In the genomic region with DNA sequence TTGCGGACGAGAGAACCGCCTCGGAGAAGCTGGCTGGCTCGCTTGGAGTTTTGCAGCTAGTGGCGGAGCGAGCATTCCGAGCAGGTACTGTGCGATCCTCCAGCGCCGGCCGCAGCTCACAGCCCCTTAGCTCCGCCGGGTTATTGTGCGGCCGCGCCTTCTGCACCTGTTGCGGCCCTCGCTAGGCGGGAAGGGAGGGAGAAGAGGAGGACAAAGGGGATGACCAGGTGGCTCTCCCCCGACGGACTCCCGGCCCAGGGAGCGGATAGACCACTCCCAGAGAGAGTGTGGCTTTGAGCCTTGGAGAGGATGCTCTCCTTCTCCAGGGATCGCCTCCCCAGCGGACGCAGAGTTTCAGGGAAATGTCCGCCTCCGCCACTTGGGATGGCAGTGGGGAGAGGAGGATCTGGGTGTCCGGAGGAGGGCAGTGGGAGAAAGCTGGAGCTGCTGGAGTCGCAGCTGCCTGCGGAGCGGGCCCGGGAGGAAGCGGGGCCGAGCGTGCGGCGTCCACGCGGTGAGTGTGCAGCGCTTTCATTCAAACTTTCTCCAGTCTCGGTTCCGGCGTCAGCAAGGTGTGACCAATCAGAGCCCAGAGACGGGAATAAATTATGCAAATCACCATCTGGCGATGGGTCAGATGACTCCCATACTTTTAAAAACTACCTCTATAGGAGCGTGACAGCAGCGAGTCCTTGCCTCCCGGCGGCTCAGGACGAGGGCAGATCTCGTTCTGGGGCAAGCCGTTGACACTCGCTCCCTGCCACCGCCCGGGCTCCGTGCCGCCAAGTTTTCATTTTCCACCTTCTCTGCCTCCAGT, we compare ENCODE assay signal across 8 cellular contexts. TPM values are rescaled to one million over a fixed set of nuclear protein-coding genes. Genes with fewer than 3 reads are reported as not detected.
A peak's percentile ranks its signal among the peaks of the same experiment; 100 is the strongest.
DNase-seq lines count a peak whose midpoint lies in the region; ATAC-seq, FAIRE-seq and TF ChIP-seq lines count a peak whose summit lies in the region.
"Had no signal": no experiment of that assay in that cellular context is flagged by ENCODE, and none has a peak within 500 bp of the region (broad histone marks: within the 10 kb centered on the region; RNA-seq: fewer than 3 reads in every experiment).

LIPG (plus strand) TSS at position 681 of the 817 bp plus-strand sequence. CDS start 252 bp downstream, outside the sequence.

- H2AFZ ChIP-seq in neuronal stem cell (ENCODE audit: low read length), result peak within 1 kb of the TSS; percentile 92

- peak within 1 kb of the TSS; percentile 95 for H2BK15ac ChIP-seq in neuronal stem cell (ENCODE audit: low read length)

- DNase-seq in GM18507 (ENCODE audit: extremely low spot score, insufficient read length, low read depth) (peak; percentile 26), NCI-H524 (lab: John Stamatoyannopoulos, UW) (peak; percentile 83 to 91), foreskin fibroblast (peak; percentile 57 to 73), neuronal stem cell (ENCODE audit: low spot score) (peak; percentile 89)
- DNase-seq in activated T-cell treated with anti-CD3 and anti-CD28 coated beads, Interleukin-2, amount 50 U/mL, for 48 hours, result peak; percentile 63 to 69

- WGBS in neuronal stem cell (ENCODE audit: extremely low coverage in 2 of 2, insufficient read length in 2 of 2, insufficient replicate concordance in 1 of 2), 2 donors, result no CpG with 5 or more reads among the region's 59 CpGs
- WGBS in urinary bladder, result under 1% methylated on average over 59 of the region's 59 CpGs

- H3K36me3 ChIP-seq in neuronal stem cell (replicated peaks in 1 of 2; ENCODE audit: control insufficient read depth in 2 of 2, insufficient read depth in 2 of 2, low read length in 2 of 2) (peaks cover 4 to 19% of the 10 kb centered on the region in 2 donors), urinary bladder (ENCODE audit: insufficient read depth) (no peaks in the 10 kb centered on the region)

- H3K4me2 ChIP-seq in neuronal stem cell (ENCODE audit: insufficient read depth, low read length, poor library complexity, severe bottlenecking), result peak within 1 kb of the TSS; percentile 100

- FAIRE-seq in GM18507 (lab: Jason Lieb, UNC), result no peak

- H2AK5ac ChIP-seq in neuronal stem cell (ENCODE audit: low read depth, low read length), result peak within 1 kb of the TSS; percentile 80

- peak; percentile 68 for ATAC-seq in HG03095 (IDR thresholded peaks at IDR 0.05; ENCODE audit: unreplicated experiment)

- no peak for TF ChIP-seq CTCF in foreskin fibroblast (IDR thresholded peaks at IDR 0.05; ENCODE audit: low read depth, low read length)

- peak within 1 kb of the TSS; percentile 35 to 46 for H3K4me3 ChIP-seq in foreskin fibroblast (ENCODE audit: low read depth in 1 of 2, low read length in 2 of 2)
- H3K4me3 ChIP-seq in neuronal stem cell (ENCODE audit: low read length in 2 of 2), result peak within 1 kb of the TSS; percentile 64 to 84
- peak within 1 kb of the TSS; percentile 36 for H3K4me3 ChIP-seq in urinary bladder (ENCODE audit: low read depth, low read length)

- peak within 1 kb of the TSS; percentile 90 for H2BK120ac ChIP-seq in neuronal stem cell (ENCODE audit: low read depth, low read length)

- H3K14ac ChIP-seq in neuronal stem cell (ENCODE audit: low read length), result peak within 1 kb of the TSS; percentile 66

- peak within 1 kb of the TSS; percentile 53 for H4K91ac ChIP-seq in neuronal stem cell (ENCODE audit: low read depth, low read length, poor library complexity)

- peak within 1 kb of the TSS; percentile 77 for H3K27ac ChIP-seq in neuronal stem cell (replicated peaks; ENCODE audit: low read length)
- no peak within 1 kb of the TSS for H3K27ac ChIP-seq in urinary bladder (ENCODE audit: low read depth)

- peak within 1 kb of the TSS; percentile 90 for H3K9ac ChIP-seq in neuronal stem cell (ENCODE audit: low read depth, low read length, poor library complexity)

- H4K8ac ChIP-seq in neuronal stem cell (ENCODE audit: low read depth, low read length), result no peak within 1 kb of the TSS

- H3K23ac ChIP-seq in neuronal stem cell (ENCODE audit: low read depth, low read length, poor library complexity), result peak within 1 kb of the TSS; percentile 61

- H3K4ac ChIP-seq in neuronal stem cell (ENCODE audit: low read length), result peak within 1 kb of the TSS; percentile 69

- peaks cover 4 to 14% of the 10 kb centered on the region in 2 donors for H3K9me3 ChIP-seq in neuronal stem cell (replicated peaks in 1 of 2; ENCODE audit: control insufficient read depth in 2 of 2, insufficient read depth in 1 of 2, low read depth in 1 of 2, low read length in 2 of 2)

- H2BK12ac ChIP-seq in neuronal stem cell (ENCODE audit: low read length), result no peak within 1 kb of the TSS

- H3K79me1 ChIP-seq in neuronal stem cell (ENCODE audit: low read depth, low read length), result peaks cover 2% of the 10 kb centered on the region

- H3K4me1 ChIP-seq in neuronal stem cell (ENCODE audit: control insufficient read depth in 2 of 2, insufficient read depth in 1 of 2, low read depth in 1 of 2, low read length in 2 of 2) (peaks cover 23 to 25% of the 10 kb centered on the region in 2 donors), urinary bladder (ENCODE audit: insufficient read depth) (no peaks in the 10 kb centered on the region)

- no peaks in the 10 kb centered on the region for H3K27me3 ChIP-seq in neuronal stem cell (ENCODE audit: control insufficient read depth in 3 of 3, insufficient read depth in 3 of 3, low read depth in 1 of 3, low read length in 3 of 3)

- peak within 1 kb of the TSS; percentile 98 for H3K18ac ChIP-seq in neuronal stem cell (ENCODE audit: low read length)

- H2BK5ac ChIP-seq in neuronal stem cell (ENCODE audit: low read length), result peak within 1 kb of the TSS; percentile 75

RNA-seq across cellular contexts. Expression of gene LIPG, which starts in this region (rescaled TPM):
- 22.9 TPM for polyA plus RNA-seq in neuronal stem cell (2013, experiment 1 of 2)
- 23.3 TPM for polyA plus RNA-seq in neuronal stem cell (2013, experiment 2 of 2)
- total RNA-seq in urinary bladder, result 5.0 TPM
- 0.85 TPM for polyA plus RNA-seq in urinary bladder
- total RNA-seq: mononuclear cell had no signal

Comparison
In these comparisons a context has a peak if more than half of its experiments do, and no peak if none do; other contexts are left out.
1. DNase-seq: peak in every context shown above with its lines; median percentile 89 in neuronal stem cell; 87 in NCI-H524; 66 in activated T-cell treated with anti-CD3 and anti-CD28 coated beads, Interleukin-2, amount 50 U/mL, for 48 hours; 65 in foreskin fibroblast; 26 in GM18507.